ENCODE assay signal across 11 cellular contexts in the genomic region with DNA sequence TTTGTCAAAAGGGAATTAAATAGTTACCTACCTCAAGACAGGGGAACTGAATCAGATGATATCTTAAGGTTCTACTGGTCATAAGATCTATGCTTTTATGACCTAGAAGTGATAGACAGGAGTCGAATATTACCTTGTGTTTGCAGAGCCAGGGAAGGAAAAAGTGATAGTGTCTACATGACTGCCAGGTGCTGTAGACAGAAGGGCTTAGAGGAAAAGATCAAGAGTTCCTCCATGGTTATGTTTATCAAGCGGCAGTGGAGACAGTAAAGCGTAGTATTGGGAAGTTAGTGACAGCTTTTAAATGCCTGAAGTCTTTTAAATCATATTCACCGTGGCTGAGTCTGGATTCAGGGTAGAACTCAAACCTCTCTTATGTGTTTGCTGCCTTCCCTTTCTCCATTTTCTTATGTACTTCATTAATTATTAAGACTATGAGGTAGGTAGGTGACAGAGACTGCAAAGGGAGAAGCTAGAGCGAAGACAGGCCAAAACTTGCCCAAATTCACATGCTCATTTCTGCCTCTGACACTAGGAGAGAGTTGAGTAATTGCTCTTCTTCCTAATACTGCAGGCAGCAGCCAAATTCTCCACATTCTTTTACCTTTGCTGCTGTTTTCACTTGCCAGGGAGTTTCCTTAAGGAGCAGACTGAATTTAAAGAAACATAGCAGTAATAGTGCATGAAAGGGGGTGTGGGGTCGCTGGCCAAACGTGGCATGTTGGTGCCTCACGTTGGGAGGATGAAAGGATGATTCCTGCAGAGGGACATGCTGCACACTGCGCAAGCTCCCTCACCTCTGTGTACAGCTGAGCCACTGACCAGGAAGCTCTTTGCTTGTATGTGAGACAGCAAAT. TPM values are rescaled to one million over a fixed set of nuclear protein-coding genes. Genes with fewer than 3 reads are reported as not detected.
DNase-seq lines count a peak whose midpoint lies in the region; ATAC-seq and TF ChIP-seq lines count a peak whose summit lies in the region.
"Had no signal": no experiment of that assay in that cellular context is flagged by ENCODE, and none has a peak within 500 bp of the region (broad histone marks: within the 10 kb centered on the region; RNA-seq: fewer than 3 reads in every experiment).

No MANE protein-coding gene starts in this region.

- intact Hi-C loops in left lung (cut with DNase I): no loop called here

- TF ChIP-seq CTCF in cardiac fibroblast (IDR thresholded peaks at IDR 0.05; ENCODE audit: low read depth, low read length) (no peak), left lung (IDR thresholded peaks at IDR 0.05) (no peak), thoracic aorta (IDR thresholded peaks at IDR 0.05) (no peak)

- no peaks in the 10 kb centered on the region for H3K9me3 ChIP-seq in left lung
- H3K9me3 ChIP-seq in thoracic aorta: no peaks in the 10 kb centered on the region

- H3K4me3 ChIP-seq in cardiac fibroblast (replicated peaks in 1 of 2; ENCODE audit: low read depth in 2 of 2, low read length in 2 of 2) (no peak overlapping the region), left lung (no peak overlapping the region), thoracic aorta (peak overlapping the region; percentile 15)

- H3K4me1 ChIP-seq in left lung (peaks cover 26 to 37% of the 10 kb centered on the region in 2 donors), thoracic aorta (ENCODE audit: control insufficient read depth in 1 of 2, low read depth in 2 of 2) (peaks cover 84 to 98% of the 10 kb centered on the region in 2 donors)

- no peaks in the 10 kb centered on the region for H3K27me3 ChIP-seq in left lung
- no peaks in the 10 kb centered on the region for H3K27me3 ChIP-seq in thoracic aorta (replicated peaks; ENCODE audit: insufficient read depth)

- no peaks in the 10 kb centered on the region for H3K36me3 ChIP-seq in left lung
- no peaks in the 10 kb centered on the region for H3K36me3 ChIP-seq in thoracic aorta

- peak; percentile 58 for ATAC-seq in HG02870 (IDR thresholded peaks at IDR 0.05; ENCODE audit: unreplicated experiment)
- ATAC-seq in left lung: peak; percentile 64
- no peak for ATAC-seq in thoracic aorta (ENCODE audit: insufficient number of reproducible peaks, low FRiP score, low read depth)
- ATAC-seq in HG02623 (IDR thresholded peaks at IDR 0.05; ENCODE audit: unreplicated experiment): no peak

- H3K27ac ChIP-seq in left lung (peak overlapping the region in 1 of 2 donors; percentile 39), thoracic aorta (peak overlapping the region; percentile 25 to 36)

- DNase-seq in cardiac fibroblast (ENCODE audit: low read depth in 2 of 2) (peak; percentile 45 to 52), left lung (no peak), thoracic aorta (ENCODE audit: low spot score) (no peak), cerebellum (ENCODE audit: low spot score) (no peak), SW480 (ENCODE audit: low spot score) (no peak)
- no peak for DNase-seq in stimulated activated CD4-positive, alpha-beta T cell treated with anti-CD3 and anti-CD28 coated beads, Interleukin-15, amount 100 ng/mL, for 24 hours
- DNase-seq: anterior cingulate cortex, head of caudate nucleus, NCI-H510A had no signal

RNA-seq across cellular contexts. Expression of a gene that starts 12.1 kb away (rescaled TPM):
- total RNA-seq in left lung: 10 to 100 TPM; 58.0 to 72.9 TPM
- 100 to 1,000 TPM; 217 to 465 TPM for total RNA-seq in thoracic aorta
- total RNA-seq in cerebellum: 47.9 TPM

Comparison
In these comparisons a context has a peak if more than half of its experiments do, and no peak if none do; other contexts are left out.
1. ATAC-seq: peak in HG02870 (single experiment) and left lung (single experiment); none in thoracic aorta (single experiment) and HG02623 (single experiment).
2. DNase-seq: peak in cardiac fibroblast (2 of 2); none in left lung (0 of 2), thoracic aorta (single experiment), stimulated activated CD4-positive, alpha-beta T cell treated with anti-CD3 and anti-CD28 coated beads, Interleukin-15, amount 100 ng/mL, for 24 hours (single experiment), cerebellum (single experiment) and SW480 (single experiment).